ENCODE assay signal across 8 cellular contexts in genomic region chr20:58893355-58894151, GRCh38. TPM values are rescaled to one million over a fixed set of nuclear protein-coding genes. Genes with fewer than 3 reads are reported as not detected.
DNase-seq lines count a peak whose midpoint lies in the region; ATAC-seq, FAIRE-seq and TF ChIP-seq lines count a peak whose summit lies in the region.

No MANE protein-coding gene starts in this region.

- peak overlapping the region; percentile 94 for H3K4me3 ChIP-seq in AG09309 (ENCODE audit: control insufficient read depth, low read depth, low read length)
- peak overlapping the region in 1 of 3 donors; percentile 71 for H3K4me3 ChIP-seq in right lobe of liver
- H3K4me3 ChIP-seq in uterus = peak overlapping the region in 1 of 2 donors; percentile 96

- no peaks in the 10 kb centered on the region for H3K9me3 ChIP-seq in right lobe of liver
- H3K9me3 ChIP-seq in uterus = no peaks in the 10 kb centered on the region

- intact Hi-C loops in right lobe of liver (cut with DNase I) = loop anchor here in 1 of 2 donors (10.0 kb wide), 2 partner anchors 121 to 151 kb away; partner anchors contain the start of genes PRELID3B and TUBB1
- intact Hi-C loops in uterus (cut with DNase I; ENCODE audit: low total_unique reads) = loop anchor here (10.0 kb wide), 1 partner anchor 91 kb away; the partner anchor contains the start of gene NELFCD

- peaks cover 0 to 31% (median 14%) of the 10 kb centered on the region in 4 donors for H3K4me1 ChIP-seq in right lobe of liver
- H3K4me1 ChIP-seq in uterus = peaks cover 16 to 25% of the 10 kb centered on the region in 2 donors

- no peak for DNase-seq in AG09309 (ENCODE audit: low read depth)
- no peak for DNase-seq in HTR-8/SVneo (ENCODE audit: insufficient read length, low spot score)
- DNase-seq in activated naive CD4-positive, alpha-beta T cell treated with anti-CD3 and anti-CD28 coated beads, Interleukin-2, amount 50 U/mL, for 16 hours = peak; percentile 37
- no peak for DNase-seq in right lobe of liver
- DNase-seq in uterus = no peak
- DNase-seq in DMS79 treated with DMSO at 0.1 percent for 48 hours (lab: John Stamatoyannopoulos, UW) = no peak
- DNase-seq in Ammon's horn (ENCODE audit: low spot score) = no peak

- ATAC-seq in right lobe of liver (no peak), GM19455 (IDR thresholded peaks at IDR 0.05; ENCODE audit: unreplicated experiment) (no peak)

- 46% methylated on average over 5 of the region's 5 CpGs for WGBS in right lobe of liver (ENCODE audit: insufficient coverage, low coverage, low lambda C conversion rate, missing lambda C conversion rate)

- no peak for TF ChIP-seq POLR2A in right lobe of liver (IDR thresholded peaks at IDR 0.05)
- no peak for TF ChIP-seq POLR2A in uterus (IDR thresholded peaks at IDR 0.05)

- TF ChIP-seq CTCF in AG09309 (IDR thresholded peaks at IDR 0.05; ENCODE audit: control insufficient read depth, insufficient read depth, low read depth, low read length, missing control alignments) = no peak
- TF ChIP-seq CTCF in right lobe of liver (IDR thresholded peaks at IDR 0.05) = no peak
- no peak for TF ChIP-seq CTCF in uterus (IDR thresholded peaks at IDR 0.05)

- H3K27me3 ChIP-seq in right lobe of liver (no peaks in the 10 kb centered on the region), uterus (no peaks in the 10 kb centered on the region)

- peak; percentile 86 for FAIRE-seq in HTR-8/SVneo (lab: Jason Lieb, UNC)

- peaks cover 0 to 9% (median 2%) of the 10 kb centered on the region in 4 donors for H3K36me3 ChIP-seq in right lobe of liver
- H3K36me3 ChIP-seq in uterus = no peaks in the 10 kb centered on the region

- H3K27ac ChIP-seq in right lobe of liver (peak overlapping the region in 2 of 3 donors; percentile 81 to 95), uterus (peak overlapping the region; percentile 98 to 100)

RNA-seq across cellular contexts. Expression of gene GNAS, which starts 41.0 kb away (rescaled TPM):
- 100 to 1,000 TPM; 254 to 400 (median 287) TPM for total RNA-seq in right lobe of liver
- total RNA-seq in uterus = 100 to 1,000 TPM; 281 to 822 (median 446) TPM

RNA-seq across cellular contexts. Expression of gene GNAS-AS1, which starts 42.9 kb away (rescaled TPM):
- total RNA-seq in right lobe of liver = under 1 TPM in 3 of 6 experiments, not detected in 3; 0.23 to 0.37 (median 0.27) TPM
- total RNA-seq in uterus = 1 to 10 TPM in 2 of 4 donors, under 1 TPM in 1, not detected in 1; 0.77 to 3.4 (median 1.2) TPM
